ENCODE assay signal across 28 cellular contexts in the genomic region with DNA sequence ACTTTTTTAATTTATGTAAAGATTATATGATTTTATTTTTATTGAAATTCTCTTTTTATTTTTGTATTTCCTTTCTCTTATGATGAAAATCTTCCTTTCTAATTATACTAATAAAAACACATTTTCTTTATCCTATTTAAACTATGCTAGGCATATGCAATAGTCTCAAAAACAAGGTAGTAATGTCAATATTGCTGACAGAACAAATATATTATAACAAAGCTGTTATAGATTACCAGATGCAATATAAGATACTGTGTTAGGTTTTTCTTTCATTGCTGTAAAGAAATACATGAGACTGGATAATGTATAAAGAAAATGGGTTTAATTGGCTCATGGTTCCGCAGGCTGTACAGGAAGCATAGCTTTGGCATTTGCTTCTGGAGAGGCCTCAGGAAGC.
"Had no signal": no experiment of that assay in that cellular context is flagged by ENCODE, and none has a peak within 500 bp of the region (broad histone marks: within the 10 kb centered on the region; RNA-seq: fewer than 3 reads in every experiment).

No MANE protein-coding gene starts in this region.

- H3K9ac ChIP-seq: neural progenitor cell, parathyroid adenoma had no signal

- FAIRE-seq: endometrium, urothelium cell line had no signal

- H3K4me1 ChIP-seq: esophagus squamous epithelium, neural progenitor cell, parathyroid adenoma, right atrium auricular region, sigmoid colon, spleen, tibial nerve, upper lobe of left lung had no signal

- H3K27me3 ChIP-seq: esophagus squamous epithelium, hepatocyte, neural progenitor cell, right atrium auricular region, sigmoid colon, spleen, tibial nerve, upper lobe of left lung had no signal

- ATAC-seq: effector memory CD8-positive, alpha-beta T cell; left lobe of liver; naive thymus-derived CD4-positive, alpha-beta T cell; stimulated activated naive B cell treated with anti-CD40 and anti-IgM and Interleukin-4, amounts not matched to agents 10 μg/mL and 1 μg/mL and 100 μg/mL, for 72 hours had no signal

- H3K27me3 Mint-ChIP-seq: effector memory CD8-positive, alpha-beta T cell; naive thymus-derived CD4-positive, alpha-beta T cell; progenitor cell of endocrine pancreas; stimulated activated naive B cell treated with anti-CD40 and anti-IgM and Interleukin-4, amounts not matched to agents 10 μg/mL and 1 μg/mL and 100 μg/mL, for 72 hours; stimulated activated naive CD8-positive, alpha-beta T cell treated with anti-CD3 and anti-CD28 coated beads, Interleukin-15, Interleukin-2, amounts not matched to agents 100 ng/mL and 50 ng/mL, for 24 hours had no signal

- H3K27ac ChIP-seq: esophagus squamous epithelium, heart left ventricle, hepatocyte, neural progenitor cell, parathyroid adenoma, right atrium auricular region, sigmoid colon, skin epidermis, spleen, thoracic aorta, tibial nerve, upper lobe of left lung had no signal

- H3K4me3 ChIP-seq: esophagus squamous epithelium, heart left ventricle, hepatocyte, lung, neural progenitor cell, right atrium auricular region, sigmoid colon, skin epidermis, spleen, thoracic aorta, tibial nerve, upper lobe of left lung had no signal

- H3K36me3 Mint-ChIP-seq: neural progenitor cell; stimulated activated naive B cell treated with anti-CD40 and anti-IgM and Interleukin-4, amounts not matched to agents 10 μg/mL and 1 μg/mL and 100 μg/mL, for 72 hours had no signal

- H3K4me3 Mint-ChIP-seq: effector memory CD8-positive, alpha-beta T cell; naive thymus-derived CD4-positive, alpha-beta T cell; nephron; neural progenitor cell; stimulated activated naive B cell treated with anti-CD40 and anti-IgM and Interleukin-4, amounts not matched to agents 10 μg/mL and 1 μg/mL and 100 μg/mL, for 72 hours; stimulated activated naive CD8-positive, alpha-beta T cell treated with anti-CD3 and anti-CD28 coated beads, Interleukin-15, Interleukin-2, amounts not matched to agents 100 ng/mL and 50 ng/mL, for 24 hours had no signal

- H3K79me2 ChIP-seq: hepatocyte, parathyroid adenoma had no signal

- H3K27ac Mint-ChIP-seq: effector memory CD8-positive, alpha-beta T cell; naive thymus-derived CD4-positive, alpha-beta T cell; nephron; neural progenitor cell; progenitor cell of endocrine pancreas; stimulated activated naive B cell treated with anti-CD40 and anti-IgM and Interleukin-4, amounts not matched to agents 10 μg/mL and 1 μg/mL and 100 μg/mL, for 72 hours; stimulated activated naive CD8-positive, alpha-beta T cell treated with anti-CD3 and anti-CD28 coated beads, Interleukin-15, Interleukin-2, amounts not matched to agents 100 ng/mL and 50 ng/mL, for 24 hours had no signal

- H3K9me3 ChIP-seq: esophagus squamous epithelium, heart left ventricle, right atrium auricular region, sigmoid colon, thoracic aorta, tibial nerve, upper lobe of left lung had no signal

- H3K36me3 ChIP-seq: esophagus squamous epithelium, heart left ventricle, neural progenitor cell, right atrium auricular region, sigmoid colon, spleen, thoracic aorta, tibial nerve, upper lobe of left lung had no signal

- H3K4me2 ChIP-seq: hepatocyte, neural progenitor cell had no signal

- H3K4me1 Mint-ChIP-seq: naive thymus-derived CD4-positive, alpha-beta T cell; stimulated activated naive B cell treated with anti-CD40 and anti-IgM and Interleukin-4, amounts not matched to agents 10 μg/mL and 1 μg/mL and 100 μg/mL, for 72 hours had no signal

- H2AFZ ChIP-seq: hepatocyte, neural progenitor cell, parathyroid adenoma had no signal

- DNase-seq: cortex of kidney; effector memory CD8-positive, alpha-beta T cell; erythroblast; esophagus squamous epithelium; foreskin melanocyte; heart left ventricle; kidney; mesendoderm; midbrain; naive thymus-derived CD4-positive, alpha-beta T cell; sigmoid colon; spleen; stimulated activated naive B cell treated with anti-CD40 and anti-IgM and Interleukin-4, amounts not matched to agents 10 μg/mL and 1 μg/mL and 100 μg/mL, for 72 hours; upper lobe of left lung had no signal

- H3K9me3 Mint-ChIP-seq: nephron, neural progenitor cell had no signal
